29 cellular contexts compared by ENCODE assay signal in genomic region chr12:132608231-132609171, GRCh38. TPM values are rescaled to one million over a fixed set of nuclear protein-coding genes. Genes with fewer than 3 reads are reported as not detected.
A peak's percentile ranks its signal among the peaks of the same experiment; 100 is the strongest.
DNase-seq lines count a peak whose midpoint lies in the region; ATAC-seq and TF ChIP-seq lines count a peak whose summit lies in the region.
"Had no signal": no experiment of that assay in that cellular context is flagged by ENCODE, and none has a peak within 500 bp of the region (broad histone marks: within the 10 kb centered on the region; RNA-seq: fewer than 3 reads in every experiment).

No MANE protein-coding gene starts in this region.

- H3K27ac Mint-ChIP-seq in endothelial cell (ENCODE audit: unreplicated experiment) (no peak overlapping the region), nephron (peak overlapping the region; percentile 28 to 54 (median 45))
- H3K27ac Mint-ChIP-seq: activated naive CD4-positive, alpha-beta T cell treated with anti-CD3 and anti-CD28 coated beads, Interleukin-2, amount 50 U/mL, for 72 hours; stimulated activated effector memory CD8-positive, alpha-beta T cell treated with anti-CD3 and anti-CD28 coated beads, Interleukin-12 subunit alpha, Interleukin-12 subunit beta, amount 100 ng/mL, for 72 hours had no signal

- H3K9ac ChIP-seq in BLaER1: no peak overlapping the region

- H3K27me3 ChIP-seq in BLaER1 (peaks cover 67% of the 10 kb centered on the region), MG63 (peaks cover 18% of the 10 kb centered on the region)

- ATAC-seq in GM21786 (IDR thresholded peaks at IDR 0.05; ENCODE audit: unreplicated experiment): no peak
- ATAC-seq: stimulated activated effector memory CD8-positive, alpha-beta T cell treated with anti-CD3 and anti-CD28 coated beads, Interleukin-12 subunit alpha, Interleukin-12 subunit beta, amount 100 ng/mL, for 72 hours had no signal

- H3K36me3 ChIP-seq in BLaER1 (no peaks in the 10 kb centered on the region), MG63 (no peaks in the 10 kb centered on the region)
- H3K36me3 ChIP-seq: esophagus squamous epithelium, HAP-1 had no signal

- H3K4me2 ChIP-seq in BLaER1: peak overlapping the region; percentile 27; the same call in 1 of the 2 replicates

- H3K9me3 ChIP-seq in BLaER1 (peaks cover 8% of the 10 kb centered on the region; the same call in 1 of the 2 replicates), MG63 (no peaks in the 10 kb centered on the region)
- H3K9me3 ChIP-seq: HAP-1 had no signal

- H4K20me1 ChIP-seq in BLaER1: no peaks in the 10 kb centered on the region

- TF ChIP-seq CTCF in endothelial cell (IDR thresholded peaks at IDR 0.05; ENCODE audit: unreplicated experiment) (no peak), nephron (IDR thresholded peaks at IDR 0.05; ENCODE audit: unreplicated experiment in 3 of 3) (no peak)

- peaks cover 6% of the 10 kb centered on the region for H3K4me1 Mint-ChIP-seq in endothelial cell (ENCODE audit: unreplicated experiment)
- peaks cover 29% of the 10 kb centered on the region for H3K4me1 Mint-ChIP-seq in nephron

- H3K27ac ChIP-seq in BLaER1: no peak overlapping the region
- H3K27ac ChIP-seq: VCaP had no signal

- H3K36me3 Mint-ChIP-seq in endothelial cell (ENCODE audit: low read depth, unreplicated experiment): no peaks in the 10 kb centered on the region
- no peaks in the 10 kb centered on the region for H3K36me3 Mint-ChIP-seq in nephron (ENCODE audit: low read depth)
- H3K36me3 Mint-ChIP-seq: immature natural killer cell; stimulated activated effector memory CD8-positive, alpha-beta T cell treated with anti-CD3 and anti-CD28 coated beads, Interleukin-12 subunit alpha, Interleukin-12 subunit beta, amount 100 ng/mL, for 72 hours had no signal

- H3K4me3 Mint-ChIP-seq in endothelial cell (ENCODE audit: unreplicated experiment) (peak overlapping the region; percentile 15), nephron (peak overlapping the region in 2 of 3 experiments; percentile 3 to 27)
- H3K4me3 Mint-ChIP-seq: immature natural killer cell; stimulated activated effector memory CD8-positive, alpha-beta T cell treated with anti-CD3 and anti-CD28 coated beads, Interleukin-12 subunit alpha, Interleukin-12 subunit beta, amount 100 ng/mL, for 72 hours had no signal

- H3K4me3 ChIP-seq in BLaER1 (no peak overlapping the region), MG63 (no peak overlapping the region)
- H3K4me3 ChIP-seq: esophagus squamous epithelium, HAP-1, lung had no signal

- DNase-seq in MG63 (peak; percentile 32), endothelial cell (ENCODE audit: low spot score) (no peak), activated gamma-delta T cell (lab: John Stamatoyannopoulos, UW) (no peak), DMS153 treated with DMSO at 0.1 percent for 48 hours (lab: John Stamatoyannopoulos, UW; ENCODE audit: unreplicated experiment) (no peak)
- DNase-seq: ACHN; activated CD8-positive, alpha-beta memory T cell treated with anti-CD3 and anti-CD28 coated beads, Interleukin-2, amount 50 U/mL, for 4 hours; C1 segment of cervical spinal cord; Calu3; cerebellar nuclear complex; effector CD8-positive, alpha-beta T cell; esophagus squamous epithelium; immature natural killer cell; NCI-H1092; NCI-H187 treated with DMSO at 0.1 percent for 48 hours; NCI-H526 treated with DMSO at 0.1 percent for 48 hours; nucleus accumbens had no signal

- H3K27me3 Mint-ChIP-seq in endothelial cell (ENCODE audit: unreplicated experiment) (peaks cover 16% of the 10 kb centered on the region), nephron (ENCODE audit: low read depth) (peaks cover 44% of the 10 kb centered on the region)

- H3K4me1 ChIP-seq in BLaER1: peaks cover 36% of the 10 kb centered on the region
- H3K4me1 ChIP-seq: HAP-1 had no signal

- no peaks in the 10 kb centered on the region for H3K9me3 Mint-ChIP-seq in endothelial cell (ENCODE audit: unreplicated experiment)
- no peaks in the 10 kb centered on the region for H3K9me3 Mint-ChIP-seq in nephron
- H3K9me3 Mint-ChIP-seq: activated naive CD4-positive, alpha-beta T cell treated with anti-CD3 and anti-CD28 coated beads, Interleukin-2, amount 50 U/mL, for 72 hours; immature natural killer cell; stimulated activated effector memory CD8-positive, alpha-beta T cell treated with anti-CD3 and anti-CD28 coated beads, Interleukin-12 subunit alpha, Interleukin-12 subunit beta, amount 100 ng/mL, for 72 hours had no signal

RNA-seq across cellular contexts. Expression of gene LRCOL1, which starts 1.9 kb away (rescaled TPM):
- total RNA-seq in MG63 (2014; rRNA removed; shearing (Covaris generic); ENCODE audit: low replicate concordance): not detected in 2 replicates
- total RNA-seq in endothelial cell (ENCODE audit: unreplicated experiment): not detected
- total RNA-seq: activated naive CD4-positive, alpha-beta T cell treated with anti-CD3 and anti-CD28 coated beads, Interleukin-2, amount 50 U/mL, for 72 hours; Calu3; frontal cortex; LHCN-M2; SK-MEL-5; T-helper 2 cell treated with Interferon-gamma antibody and Interleukin-4, amounts not matched to agents 100 ng/mL and 5 ng/mL, for 36 hours; urinary bladder had no signal

RNA-seq across cellular contexts. Expression of gene P2RX2, which starts 10.1 kb away (rescaled TPM):
- total RNA-seq in MG63 (2014; rRNA removed; shearing (Covaris generic); ENCODE audit: low replicate concordance): not detected in 2 replicates
- not detected for total RNA-seq in endothelial cell (ENCODE audit: unreplicated experiment)
- total RNA-seq: activated naive CD4-positive, alpha-beta T cell treated with anti-CD3 and anti-CD28 coated beads, Interleukin-2, amount 50 U/mL, for 72 hours; Calu3; frontal cortex; LHCN-M2; SK-MEL-5; T-helper 2 cell treated with Interferon-gamma antibody and Interleukin-4, amounts not matched to agents 100 ng/mL and 5 ng/mL, for 36 hours; urinary bladder had no signal
